In genomic region chr1:224668991-224669390, GRCh38 we compare ENCODE assay signal across 22 cellular contexts. TPM values are rescaled to one million over a fixed set of nuclear protein-coding genes. Genes with fewer than 3 reads are reported as not detected.
DNase-seq lines count a peak whose midpoint lies in the region; TF ChIP-seq lines count a peak whose summit lies in the region.
"Had no signal": no experiment of that assay in that cellular context is flagged by ENCODE, and none has a peak within 500 bp of the region (broad histone marks: within the 10 kb centered on the region; RNA-seq: fewer than 3 reads in every experiment).

No MANE protein-coding gene starts in this region.

- H3K27me3 Mint-ChIP-seq in MCF 10A (ENCODE audit: insufficient read depth, unreplicated experiment): no peaks in the 10 kb centered on the region
- H3K27me3 Mint-ChIP-seq: activated CD4-positive, alpha-beta memory T cell treated with anti-CD3 and anti-CD28 coated beads for 36 hours had no signal

- intact Hi-C loops in MCF 10A (cut with micrococcal nuclease): no loop called here
- intact Hi-C loops in mammary epithelial cell (cut with micrococcal nuclease): no loop called here
- intact Hi-C loops in posterior cingulate gyrus (cut with DNase I): no loop called here

- POLR2A ChIA-PET in MCF 10A (lab: Yijun Ruan, JAX): no interaction called here

- no peaks in the 10 kb centered on the region for H3K9me3 Mint-ChIP-seq in MCF 10A (ENCODE audit: unreplicated experiment)
- H3K9me3 Mint-ChIP-seq: activated CD4-positive, alpha-beta memory T cell treated with anti-CD3 and anti-CD28 coated beads for 36 hours; activated naive CD4-positive, alpha-beta T cell treated with anti-CD3 and anti-CD28 coated beads, Interleukin-2, amount 10 ng/mL, durations not matched to agents 7 days and 5 days had no signal

- no peaks in the 10 kb centered on the region for H3K79me2 ChIP-seq in mammary epithelial cell (ENCODE audit: insufficient read depth, low read length)

- H3K4me1 ChIP-seq in mammary epithelial cell (ENCODE audit: insufficient read depth, low read length): peaks cover 5% of the 10 kb centered on the region
- peaks cover 12 to 32% (median 16%) of the 10 kb centered on the region in 3 donors for H3K4me1 ChIP-seq in skeletal muscle tissue (ENCODE audit: control insufficient read depth in 3 of 3, insufficient read depth in 3 of 3, low read length in 3 of 3)
- H3K4me1 ChIP-seq: ascending aorta had no signal

- H3K4me3 ChIP-seq in mammary epithelial cell (replicated peaks in 1 of 3; ENCODE audit: insufficient read depth in 1 of 3, low read depth in 2 of 3, low read length in 3 of 3) (no peak overlapping the region), foreskin fibroblast (ENCODE audit: low read depth in 1 of 2, low read length in 2 of 2) (no peak overlapping the region), skeletal muscle tissue (ENCODE audit: low read length in 3 of 3) (no peak overlapping the region)
- H3K4me3 ChIP-seq: ascending aorta had no signal

- DNase-seq in MCF 10A (ENCODE audit: unreplicated experiment): peak; percentile 28
- no peak for DNase-seq in mammary epithelial cell
- peak; percentile 10 for DNase-seq in NCI-H2196 treated with DMSO at 0.1 percent for 48 hours (lab: John Stamatoyannopoulos, UW; ENCODE audit: unreplicated experiment)
- peak; percentile 11 to 34 for DNase-seq in foreskin fibroblast
- no peak for DNase-seq in activated CD4-positive, CD25-positive, alpha-beta regulatory T cell treated with anti-CD3 and anti-CD28 coated beads, Interleukin-2, amount 50 U/mL, for 72 hours
- DNase-seq in posterior cingulate gyrus: no peak
- no peak for DNase-seq in hepatic stellate cell (ENCODE audit: low spot score)
- DNase-seq: ACHN; activated CD4-positive, alpha-beta memory T cell treated with anti-CD3 and anti-CD28 coated beads for 36 hours; activated naive CD4-positive, alpha-beta T cell treated with anti-CD3 and anti-CD28 coated beads, Interleukin-2, amount 10 ng/mL, durations not matched to agents 7 days and 5 days; activated T-cell treated with anti-CD3 and anti-CD28 coated beads, Interleukin-2, amount 50 U/mL, for 1 hour; EL; HCEC 1CT; NCI-H446; right cardiac atrium; SIG-M5; stimulated activated naive CD8-positive, alpha-beta T cell treated with anti-CD3 and anti-CD28 coated beads, Interleukin-15, Interleukin-2, amounts not matched to agents 100 U/mL and 50 U/mL, for 24 hours; T-helper 17 cell; trophoblast cell; WERI-Rb-1 had no signal

- H3K9me3 ChIP-seq in mammary epithelial cell (replicated peaks; ENCODE audit: insufficient read depth, low read length): no peaks in the 10 kb centered on the region
- no peaks in the 10 kb centered on the region for H3K9me3 ChIP-seq in skeletal muscle tissue (ENCODE audit: control insufficient read depth in 3 of 3, low read length in 3 of 3)
- H3K9me3 ChIP-seq: ascending aorta had no signal

- no peak overlapping the region for H3K4me2 ChIP-seq in mammary epithelial cell (ENCODE audit: insufficient read depth, low read depth, low read length)

- TF ChIP-seq CTCF in MCF 10A (IDR thresholded peaks at IDR 0.05; ENCODE audit: unreplicated experiment) (no peak), mammary epithelial cell (conservative IDR thresholded peaks at IDR 0.05 in 1 of 2, IDR thresholded peaks at IDR 0.05 in 1 of 2; ENCODE audit: extremely low read depth in 1 of 2, insufficient read depth in 1 of 2, low read depth in 1 of 2, low read length in 2 of 2) (no peak), foreskin fibroblast (IDR thresholded peaks at IDR 0.05; ENCODE audit: low read depth, low read length) (no peak)

- 10% methylated on average over 1 of the region's 3 CpGs for WGBS in mammary epithelial cell (ENCODE audit: low coverage, missing lambda C conversion rate)

- no peak overlapping the region for H2AFZ ChIP-seq in mammary epithelial cell (ENCODE audit: low read depth, low read length)

- CTCF ChIA-PET in MCF 10A (lab: Yijun Ruan, JAX) (interaction anchor here (0.5 to 3.0 kb wide), 7 partner anchors 13 to 183 kb away, joined by 3 to 9 read pairs (median 4); no protein-coding TSS in a partner anchor), mammary epithelial cell (lab: Charles Lee; ENCODE audit: low non-redundant PET) (interaction anchor here (0.8 kb wide), 1 partner anchor 17 kb away, joined by 8 read pairs; no protein-coding TSS in a partner anchor)

- H3K9ac ChIP-seq in mammary epithelial cell (ENCODE audit: insufficient read depth, low read length): no peak overlapping the region
- peak overlapping the region; percentile 32 to 59 (median 58) for H3K9ac ChIP-seq in skeletal muscle tissue (ENCODE audit: low read depth in 1 of 3, low read length in 3 of 3)

- H3K27ac ChIP-seq in mammary epithelial cell (ENCODE audit: insufficient read depth, low read depth, low read length): no peak overlapping the region
- H3K27ac ChIP-seq in skeletal muscle tissue (ENCODE audit: low read depth, low read length): peak overlapping the region; percentile 60
- H3K27ac ChIP-seq: ascending aorta, WERI-Rb-1 had no signal

- dilution Hi-C loops in mammary epithelial cell (cut with HindIII; ENCODE audit: low sequenced_read_pairs): no loop called here

- peaks cover 6% of the 10 kb centered on the region for H3K4me1 Mint-ChIP-seq in MCF 10A (ENCODE audit: insufficient read depth, unreplicated experiment)
- H3K4me1 Mint-ChIP-seq: activated naive CD4-positive, alpha-beta T cell treated with anti-CD3 and anti-CD28 coated beads, Interleukin-2, amount 10 ng/mL, durations not matched to agents 7 days and 5 days; T-helper 17 cell had no signal

- H3K27ac Mint-ChIP-seq in MCF 10A (ENCODE audit: low read depth, unreplicated experiment): no peak overlapping the region
- H3K27ac Mint-ChIP-seq: activated CD4-positive, alpha-beta memory T cell treated with anti-CD3 and anti-CD28 coated beads for 36 hours; activated naive CD4-positive, alpha-beta T cell treated with anti-CD3 and anti-CD28 coated beads, Interleukin-2, amount 10 ng/mL, durations not matched to agents 7 days and 5 days; T-helper 17 cell had no signal

- H3K27me3 ChIP-seq in mammary epithelial cell (ENCODE audit: insufficient read depth, low read length) (no peaks in the 10 kb centered on the region), skeletal muscle tissue (ENCODE audit: control insufficient read depth in 3 of 3, insufficient read depth in 3 of 3, low read length in 3 of 3) (no peaks in the 10 kb centered on the region)
- H3K27me3 ChIP-seq: ascending aorta had no signal

- no peak overlapping the region for H3K4me3 Mint-ChIP-seq in MCF 10A (ENCODE audit: unreplicated experiment)
- H3K4me3 Mint-ChIP-seq: activated CD4-positive, alpha-beta memory T cell treated with anti-CD3 and anti-CD28 coated beads for 36 hours; activated naive CD4-positive, alpha-beta T cell treated with anti-CD3 and anti-CD28 coated beads, Interleukin-2, amount 10 ng/mL, durations not matched to agents 7 days and 5 days; T-helper 17 cell had no signal

- in situ Hi-C loops in mammary epithelial cell (cut with MboI; ENCODE audit: low sequenced_read_pairs in 2 of 2): no loop called here

- BruUV-seq in MCF 10A (replicated peaks; lab: Mats Ljungman, UMichigan) (no TSS peak), mammary epithelial cell (replicated peaks; lab: Mats Ljungman, UMichigan) (no TSS peak)

- no peaks in the 10 kb centered on the region for H4K20me1 ChIP-seq in mammary epithelial cell (ENCODE audit: insufficient read depth, low read length)

- no peaks in the 10 kb centered on the region for H3K36me3 ChIP-seq in mammary epithelial cell (ENCODE audit: insufficient read depth, low read length)
- H3K36me3 ChIP-seq in skeletal muscle tissue (ENCODE audit: control insufficient read depth in 3 of 3, insufficient read depth in 3 of 3, low read length in 3 of 3): no peaks in the 10 kb centered on the region
- H3K36me3 ChIP-seq: ascending aorta, WERI-Rb-1 had no signal

- no peaks in the 10 kb centered on the region for H3K36me3 Mint-ChIP-seq in MCF 10A (ENCODE audit: insufficient read depth, unreplicated experiment)
- H3K36me3 Mint-ChIP-seq: activated CD4-positive, alpha-beta memory T cell treated with anti-CD3 and anti-CD28 coated beads for 36 hours; activated naive CD4-positive, alpha-beta T cell treated with anti-CD3 and anti-CD28 coated beads, Interleukin-2, amount 10 ng/mL, durations not matched to agents 7 days and 5 days had no signal

RNA-seq across cellular contexts. Expression of gene CNIH3, which starts 52.9 kb away (rescaled TPM):
- total RNA-seq in MCF 10A (2022) (3.4 and 3.6 TPM in 2 replicates), mammary epithelial cell (1 to 10 TPM in 1 of 2 donors, under 1 TPM in 1; 0.83 to 3.4 TPM), skeletal muscle tissue (4.2 TPM)
- polyA plus RNA-seq in mammary epithelial cell: 6.4 TPM
- polyA minus RNA-seq in mammary epithelial cell: 33.7 TPM
- total RNA-seq: ascending aorta had no signal

Comparison
In these comparisons a context has a peak if more than half of its experiments do, and no peak if none do; other contexts are left out.
1. DNase-seq: peak in MCF 10A (single experiment), NCI-H2196 treated with DMSO at 0.1 percent for 48 hours (single experiment) and foreskin fibroblast (2 of 2); none in mammary epithelial cell (single experiment), activated CD4-positive, CD25-positive, alpha-beta regulatory T cell treated with anti-CD3 and anti-CD28 coated beads, Interleukin-2, amount 50 U/mL, for 72 hours (single experiment), posterior cingulate gyrus (0 of 10) and hepatic stellate cell (single experiment).